In the genomic region with DNA sequence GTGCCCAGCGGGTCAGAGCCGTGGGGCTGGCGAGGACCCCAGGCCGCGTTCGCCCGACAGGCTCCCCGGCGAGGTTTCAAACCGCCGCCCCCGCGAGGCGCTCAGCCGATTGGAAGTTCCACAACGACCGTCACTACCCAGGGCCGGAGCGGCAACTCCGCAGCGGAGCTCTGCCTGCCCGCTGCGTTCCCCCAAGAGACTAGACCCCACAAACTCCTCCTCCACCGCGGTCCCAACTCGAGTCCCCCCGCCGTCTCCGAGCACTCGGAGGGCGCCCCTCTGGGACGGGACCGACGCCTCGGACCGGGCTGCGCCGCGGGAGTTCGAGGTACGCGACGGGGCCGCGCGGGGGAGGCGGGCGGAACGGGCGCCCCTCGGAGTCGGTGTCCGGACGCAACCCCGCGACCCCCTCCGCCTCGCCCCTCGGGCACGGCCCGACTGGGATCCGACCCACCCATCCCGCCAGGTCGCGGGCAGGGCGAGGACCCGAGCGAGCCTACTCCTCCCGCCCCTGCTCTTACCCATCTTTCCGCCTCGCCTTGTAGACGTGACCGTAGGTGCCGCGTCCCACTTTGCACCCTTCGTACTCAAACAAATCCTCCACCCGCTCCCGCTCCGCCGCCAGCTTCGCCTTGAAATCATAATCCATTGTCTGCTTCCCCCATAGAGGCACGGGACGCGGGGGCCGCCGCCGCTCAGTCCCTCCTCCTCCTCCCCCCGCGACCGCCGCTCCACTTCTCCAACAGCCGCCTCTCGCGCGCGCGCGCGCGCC, we compare ENCODE assay signal across 8 cellular contexts.
DNase-seq lines count a peak whose midpoint lies in the region; ATAC-seq and TF ChIP-seq lines count a peak whose summit lies in the region.

No MANE protein-coding gene starts in this region.

- TF ChIP-seq POLR2A in erythroblast (IDR thresholded peaks at IDR 0.05; ENCODE audit: low read length): no peak

- peak; percentile 68 for DNase-seq in 8988T
- DNase-seq in NCI-H82 treated with DMSO at 0.1 percent for 48 hours (lab: John Stamatoyannopoulos, UW; ENCODE audit: unreplicated experiment): peak; percentile 68
- DNase-seq in activated T-cell treated with anti-CD3 and anti-CD28 coated beads, Interleukin-2, amount 50 U/mL, for 1 hour: peak; percentile 64
- DNase-seq in erythroblast (lab: John Stamatoyannopoulos, UW): peak; percentile 75 to 80
- DNase-seq in stimulated activated CD8-positive, alpha-beta memory T cell treated with anti-CD3 and anti-CD28 coated beads, Interleukin-7, amount 100 ng/mL, for 4 hours (ENCODE audit: low read depth in 2 of 2): peak; percentile 24 to 54

- H3K4me1 ChIP-seq in mucosa of stomach (ENCODE audit: control insufficient read depth, insufficient read depth, low read length): peaks cover 9% of the 10 kb centered on the region

- H3K9me3 ChIP-seq in mucosa of stomach (ENCODE audit: control insufficient read depth, low read length): no peaks in the 10 kb centered on the region

- H3K27me3 ChIP-seq in mucosa of stomach (ENCODE audit: control insufficient read depth, insufficient read depth, low read length): no peaks in the 10 kb centered on the region

- H3K36me3 ChIP-seq in mucosa of stomach (ENCODE audit: control insufficient read depth, insufficient read depth, low read length): no peaks in the 10 kb centered on the region

- H3K9ac ChIP-seq in mucosa of stomach (ENCODE audit: low read length): peak overlapping the region; percentile 86

- peak; percentile 20 for ATAC-seq in GM18519 (IDR thresholded peaks at IDR 0.05; ENCODE audit: low FRiP score, unreplicated experiment)
- peak; percentile 17 for ATAC-seq in HG03095 (IDR thresholded peaks at IDR 0.05; ENCODE audit: unreplicated experiment)

- H3K4me3 ChIP-seq in mucosa of stomach (ENCODE audit: low read length): peak overlapping the region; percentile 81

Comparison
In these comparisons a context has a peak if more than half of its experiments do, and no peak if none do; other contexts are left out.
1. Peak in every context shown above with its lines: DNase-seq, ATAC-seq and H3K4me3 ChIP-seq.